ENCODE assay signal across 26 cellular contexts in genomic region chr5:51272957-51273356, GRCh38.
"Had no signal": no experiment of that assay in that cellular context is flagged by ENCODE, and none has a peak within 500 bp of the region (broad histone marks: within the 10 kb centered on the region; RNA-seq: fewer than 3 reads in every experiment).

No MANE protein-coding gene starts in this region.

- H3K4me3 Mint-ChIP-seq: activated CD8-positive, alpha-beta T cell treated with anti-CD3 and anti-CD28 coated beads for 36 hours; activated naive CD8-positive, alpha-beta T cell treated with anti-CD3 and anti-CD28 coated beads, Interleukin-2, amount 50 U/mL, for 24 hours; brain; central memory CD8-positive, alpha-beta T cell; T-helper 2 cell treated with Interferon-gamma antibody and Interleukin-4, amounts not matched to agents 5 μg/mL and 100 μg/mL, for 36 hours had no signal

- H3K4me3 ChIP-seq: ascending aorta, MG63, SK-N-MC had no signal

- H3K9me3 Mint-ChIP-seq: activated CD8-positive, alpha-beta T cell treated with anti-CD3 and anti-CD28 coated beads for 36 hours; activated naive CD8-positive, alpha-beta T cell treated with anti-CD3 and anti-CD28 coated beads, Interleukin-2, amount 50 U/mL, for 24 hours; brain had no signal

- H3K27me3 Mint-ChIP-seq: activated CD8-positive, alpha-beta T cell treated with anti-CD3 and anti-CD28 coated beads for 36 hours; activated naive CD8-positive, alpha-beta T cell treated with anti-CD3 and anti-CD28 coated beads, Interleukin-2, amount 50 U/mL, for 24 hours; brain; central memory CD8-positive, alpha-beta T cell had no signal

- DNase-seq: activated CD4-positive, alpha-beta T cell treated with anti-CD3 and anti-CD28 coated beads for 4 hours; activated CD8-positive, alpha-beta memory T cell treated with anti-CD3 and anti-CD28 coated beads, Interleukin-2, amount 50 U/mL, for 4 hours; activated CD8-positive, alpha-beta T cell treated with anti-CD3 and anti-CD28 coated beads for 36 hours; activated effector memory CD4-positive, alpha-beta T cell treated with anti-CD3 and anti-CD28 coated beads, Interleukin-2, amount 50 U/mL, for 16 hours; activated naive CD4-positive, alpha-beta T cell treated with Interleukin-2 at 50 U/mL for 16 hours; activated naive CD8-positive, alpha-beta T cell treated with anti-CD3 and anti-CD28 coated beads, Interleukin-2, amount 50 U/mL, for 24 hours; activated T-cell treated with anti-CD3 and anti-CD28 coated beads, Interleukin-2, amount 50 U/mL, for 1 hour; amniotic stem cell; MG63; MV-4-11; NCI-H1092 treated with DMSO at 0.1 percent for 48 hours; NCI-H1417 treated with DMSO at 0.1 percent for 48 hours; NCI-H1694; NCI-H2029; NCI-H345; NCI-H510A; NCI-H526 treated with DMSO at 0.1 percent for 48 hours; NK-92 treated with Interleukin-12 subunit alpha and Interleukin-12 subunit beta, amount 100 ng/mL, for 24 hours; OCI-M1; RPMI8226 had no signal

- H3K4me1 Mint-ChIP-seq: activated naive CD8-positive, alpha-beta T cell treated with anti-CD3 and anti-CD28 coated beads, Interleukin-2, amount 50 U/mL, for 24 hours; brain; central memory CD8-positive, alpha-beta T cell had no signal

- H3K27ac Mint-ChIP-seq: activated CD8-positive, alpha-beta T cell treated with anti-CD3 and anti-CD28 coated beads for 36 hours; activated naive CD4-positive, alpha-beta T cell treated with anti-CD3 and anti-CD28 coated beads, Interleukin-2, amount 50 U/mL, for 72 hours; activated naive CD8-positive, alpha-beta T cell treated with anti-CD3 and anti-CD28 coated beads, Interleukin-2, amount 50 U/mL, for 24 hours; brain; T-helper 2 cell treated with Interferon-gamma antibody and Interleukin-4, amounts not matched to agents 5 μg/mL and 100 μg/mL, for 36 hours had no signal

- H3K36me3 ChIP-seq: ascending aorta, MG63 had no signal

- H3K27me3 ChIP-seq: ascending aorta, MG63 had no signal

- H3K36me3 Mint-ChIP-seq: activated naive CD4-positive, alpha-beta T cell treated with anti-CD3 and anti-CD28 coated beads, Interleukin-2, amount 50 U/mL, for 72 hours; brain had no signal

- H3K9me3 ChIP-seq: ascending aorta, MG63 had no signal

- H3K27ac ChIP-seq: ascending aorta, SK-N-MC had no signal

- H3K4me1 ChIP-seq: ascending aorta had no signal
